In the genomic region with DNA sequence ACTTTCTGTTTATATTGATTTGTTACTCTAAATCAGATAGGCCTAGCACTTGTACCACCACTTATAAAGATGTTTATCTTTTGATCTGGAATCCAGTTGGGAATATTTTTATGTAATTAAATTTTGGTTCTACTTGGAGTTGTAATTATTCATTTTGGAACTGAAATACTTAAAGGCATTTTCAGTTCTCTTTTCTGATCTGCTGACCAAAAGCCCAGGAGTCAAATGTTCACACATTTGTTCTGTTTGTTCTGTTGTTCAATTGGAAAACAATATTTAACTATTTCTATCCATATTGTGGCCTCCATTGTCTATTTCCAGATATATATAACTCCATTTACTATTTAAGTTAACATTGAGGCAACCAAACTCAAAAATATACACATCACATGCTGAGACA, we compare ENCODE assay signal across 29 cellular contexts.
"Had no signal": no experiment of that assay in that cellular context is flagged by ENCODE, and none has a peak within 500 bp of the region (broad histone marks: within the 10 kb centered on the region; RNA-seq: fewer than 3 reads in every experiment).

No MANE protein-coding gene starts in this region.

- H3K27ac ChIP-seq: stomach, suprapubic skin, testis, thoracic aorta, thyroid gland, tibial artery, tibial nerve, transverse colon, upper lobe of left lung, upper lobe of right lung, uterus, vagina had no signal

- H3K4me1 ChIP-seq: stomach, suprapubic skin, testis, thyroid gland, tibial artery, tibial nerve, transverse colon, upper lobe of left lung, upper lobe of right lung, uterus, vagina had no signal

- H3K36me3 ChIP-seq: stomach, suprapubic skin, thoracic aorta, thyroid gland, tibial artery, tibial nerve, transverse colon, upper lobe of left lung, upper lobe of right lung, uterus, vagina had no signal

- H3K4me1 Mint-ChIP-seq: stimulated activated effector memory CD8-positive, alpha-beta T cell treated with anti-CD3 and anti-CD28 coated beads, Interleukin-12 subunit alpha, Interleukin-12 subunit beta, amount 100 ng/mL, for 72 hours; stimulated activated memory B cell treated with anti-CD40 and anti-IgM and Interleukin-4, amounts not matched to agents 10 μg/mL and 1 μg/mL and 100 μg/mL, for 72 hours; stimulated activated naive B cell treated with anti-CD40 and anti-IgM and Interleukin-4, amounts not matched to agents 10 μg/mL and 1 μg/mL and 100 μg/mL, for 72 hours; stimulated activated naive CD8-positive, alpha-beta T cell treated with anti-CD3 and anti-CD28 coated beads, Interleukin-15, amount 100 ng/mL, for 72 hours had no signal

- FAIRE-seq: urothelium cell line had no signal

- DNase-seq: stimulated activated CD4-positive, alpha-beta T cell treated with anti-CD3 and anti-CD28 coated beads, Interleukin-2, amount 100 ng/mL, for 48 hours; stimulated activated CD4-positive, alpha-beta T cell treated with anti-CD3 and anti-CD28 coated beads, Interleukin-4, amount 100 ng/mL, for 1 hour; stimulated activated CD4-positive, alpha-beta T cell treated with anti-CD3 and anti-CD28 coated beads, Interleukin-4, amount 100 ng/mL, for 24 hours; stimulated activated CD4-positive, alpha-beta T cell treated with anti-CD3 and anti-CD28 coated beads, Interleukin-4, amount 100 ng/mL, for 4 hours; stimulated activated CD8-positive, alpha-beta memory T cell treated with anti-CD3 and anti-CD28 coated beads, Interleukin-4, amount 100 ng/mL, for 48 hours; stimulated activated naive B cell treated with anti-CD40 and anti-IgM and Interleukin-4, amounts not matched to agents 10 μg/mL and 1 μg/mL and 100 μg/mL, for 72 hours; stimulated activated naive CD4-positive, alpha-beta T cell; stimulated activated naive CD4-positive, alpha-beta T cell treated with Interleukin-2 at 50 U/mL for 16 hours; stimulated activated naive CD8-positive, alpha-beta T cell treated with anti-CD3 and anti-CD28 coated beads, Interleukin-15, amount 100 ng/mL, for 72 hours; stimulated activated naive CD8-positive, alpha-beta T cell treated with anti-CD3 and anti-CD28 coated beads, Interleukin-15, Interleukin-2, amounts not matched to agents 100 U/mL and 50 U/mL, for 24 hours; stomach; substantia nigra; testis; thyroid gland; tibial artery; transverse colon; trophoblast cell; upper lobe of left lung; upper lobe of right lung; uterus had no signal

- ATAC-seq: stimulated activated effector memory CD8-positive, alpha-beta T cell treated with anti-CD3 and anti-CD28 coated beads, Interleukin-12 subunit alpha, Interleukin-12 subunit beta, amount 100 ng/mL, for 72 hours; stimulated activated memory B cell treated with anti-CD40 and anti-IgM and Interleukin-4, amounts not matched to agents 10 μg/mL and 1 μg/mL and 100 μg/mL, for 72 hours; stimulated activated naive B cell treated with anti-CD40 and anti-IgM and Interleukin-4, amounts not matched to agents 10 μg/mL and 1 μg/mL and 100 μg/mL, for 72 hours; stimulated activated naive CD8-positive, alpha-beta T cell treated with anti-CD3 and anti-CD28 coated beads, Interleukin-15, amount 100 ng/mL, for 72 hours; stimulated activated naive CD8-positive, alpha-beta T cell treated with anti-CD3 and anti-CD28 coated beads, Interleukin-15, Interleukin-2, amounts not matched to agents 100 U/mL and 50 U/mL, for 24 hours; upper lobe of right lung had no signal

- H3K9me3 ChIP-seq: stomach, suprapubic skin, testis, thoracic aorta, thyroid gland, tibial artery, tibial nerve, transverse colon, upper lobe of left lung, upper lobe of right lung, uterus, vagina had no signal

- H3K36me3 Mint-ChIP-seq: stimulated activated effector memory CD8-positive, alpha-beta T cell treated with anti-CD3 and anti-CD28 coated beads, Interleukin-12 subunit alpha, Interleukin-12 subunit beta, amount 100 ng/mL, for 72 hours; stimulated activated memory B cell treated with anti-CD40 and anti-IgM and Interleukin-4, amounts not matched to agents 10 μg/mL and 1 μg/mL and 100 μg/mL, for 72 hours; stimulated activated naive B cell treated with anti-CD40 and anti-IgM and Interleukin-4, amounts not matched to agents 10 μg/mL and 1 μg/mL and 100 μg/mL, for 72 hours; type B pancreatic cell had no signal

- H3K4me3 Mint-ChIP-seq: stimulated activated effector memory CD8-positive, alpha-beta T cell treated with anti-CD3 and anti-CD28 coated beads, Interleukin-12 subunit alpha, Interleukin-12 subunit beta, amount 100 ng/mL, for 72 hours; stimulated activated memory B cell treated with anti-CD40 and anti-IgM and Interleukin-4, amounts not matched to agents 10 μg/mL and 1 μg/mL and 100 μg/mL, for 72 hours; stimulated activated naive B cell treated with anti-CD40 and anti-IgM and Interleukin-4, amounts not matched to agents 10 μg/mL and 1 μg/mL and 100 μg/mL, for 72 hours; stimulated activated naive CD8-positive, alpha-beta T cell treated with anti-CD3 and anti-CD28 coated beads, Interleukin-15, amount 100 ng/mL, for 72 hours; stimulated activated naive CD8-positive, alpha-beta T cell treated with anti-CD3 and anti-CD28 coated beads, Interleukin-15, Interleukin-2, amounts not matched to agents 100 ng/mL and 50 ng/mL, for 24 hours; type B pancreatic cell had no signal

- H3K9me3 Mint-ChIP-seq: stimulated activated memory B cell treated with anti-CD40 and anti-IgM and Interleukin-4, amounts not matched to agents 10 μg/mL and 1 μg/mL and 100 μg/mL, for 72 hours; stimulated activated naive B cell treated with anti-CD40 and anti-IgM and Interleukin-4, amounts not matched to agents 10 μg/mL and 1 μg/mL and 100 μg/mL, for 72 hours; stimulated activated naive CD8-positive, alpha-beta T cell treated with anti-CD3 and anti-CD28 coated beads, Interleukin-15, Interleukin-2, amounts not matched to agents 100 ng/mL and 50 ng/mL, for 24 hours; type B pancreatic cell had no signal

- H3K4me3 ChIP-seq: stomach, suprapubic skin, testis, thoracic aorta, thyroid gland, tibial artery, tibial nerve, transverse colon, upper lobe of left lung, upper lobe of right lung, uterus, vagina had no signal

- H3K27me3 ChIP-seq: stomach, suprapubic skin, testis, thyroid gland, tibial artery, tibial nerve, transverse colon, upper lobe of left lung, upper lobe of right lung, uterus, vagina had no signal

- H3K27ac Mint-ChIP-seq: stimulated activated effector memory CD8-positive, alpha-beta T cell treated with anti-CD3 and anti-CD28 coated beads, Interleukin-12 subunit alpha, Interleukin-12 subunit beta, amount 100 ng/mL, for 72 hours; stimulated activated memory B cell treated with anti-CD40 and anti-IgM and Interleukin-4, amounts not matched to agents 10 μg/mL and 1 μg/mL and 100 μg/mL, for 72 hours; stimulated activated naive B cell treated with anti-CD40 and anti-IgM and Interleukin-4, amounts not matched to agents 10 μg/mL and 1 μg/mL and 100 μg/mL, for 72 hours; stimulated activated naive CD8-positive, alpha-beta T cell treated with anti-CD3 and anti-CD28 coated beads, Interleukin-15, amount 100 ng/mL, for 72 hours; stimulated activated naive CD8-positive, alpha-beta T cell treated with anti-CD3 and anti-CD28 coated beads, Interleukin-15, Interleukin-2, amounts not matched to agents 100 ng/mL and 50 ng/mL, for 24 hours; type B pancreatic cell had no signal

- H3K27me3 Mint-ChIP-seq: stimulated activated memory B cell treated with anti-CD40 and anti-IgM and Interleukin-4, amounts not matched to agents 10 μg/mL and 1 μg/mL and 100 μg/mL, for 72 hours; stimulated activated naive B cell treated with anti-CD40 and anti-IgM and Interleukin-4, amounts not matched to agents 10 μg/mL and 1 μg/mL and 100 μg/mL, for 72 hours; stimulated activated naive CD8-positive, alpha-beta T cell treated with anti-CD3 and anti-CD28 coated beads, Interleukin-15, amount 100 ng/mL, for 72 hours; stimulated activated naive CD8-positive, alpha-beta T cell treated with anti-CD3 and anti-CD28 coated beads, Interleukin-15, Interleukin-2, amounts not matched to agents 100 ng/mL and 50 ng/mL, for 24 hours; type B pancreatic cell had no signal
